ENCODE assay signal across 1 cellular context in genomic region chr3:179604336-179605078, GRCh38.
TF ChIP-seq lines count a peak whose summit lies in the region.

Gene MRPL47, minus strand, starts transcription at chr3:179604638. Its CDS starts 14 bp downstream, at chr3:179604624.
Gene NDUFB5, plus strand, starts transcription at chr3:179604794. Its CDS starts 22 bp downstream, at chr3:179604816.

TF ChIP-seq in HEK293, 187 proteins besides CTCF, POLR2A, EP300 and RAD21 (continued from another document):
- no peak for TF ChIP-seq REST (tag by site-specific recombination; IDR thresholded peaks at IDR 0.05)
- TF ChIP-seq ZNF768 (tag by site-specific recombination; IDR thresholded peaks at IDR 0.05) = no peak
- TF ChIP-seq ZFP41 (tag by site-specific recombination; IDR thresholded peaks at IDR 0.05; ENCODE audit: borderline replicate concordance) = no peak
- no peak for TF ChIP-seq ZNF747 (tag by site-specific recombination; IDR thresholded peaks at IDR 0.05)
- no peak for TF ChIP-seq BCL6B (tag by site-specific recombination; IDR thresholded peaks at IDR 0.05)
- no peak for TF ChIP-seq MYNN (tag by site-specific recombination; IDR thresholded peaks at IDR 0.05; ENCODE audit: borderline replicate concordance)
- no peak for TF ChIP-seq ZIC2 (tag by site-specific recombination; IDR thresholded peaks at IDR 0.05)
- no peak for TF ChIP-seq ZSCAN23 (tag by site-specific recombination; IDR thresholded peaks at IDR 0.05)
- no peak for TF ChIP-seq ZNF24 (tag by site-specific recombination; IDR thresholded peaks at IDR 0.05)
- TF ChIP-seq ZBTB11 (tag by site-specific recombination; conservative IDR thresholded peaks at IDR 0.05; ENCODE audit: low read depth) = peak; percentile 82
- TF ChIP-seq ZNF146 (tag by site-specific recombination; IDR thresholded peaks at IDR 0.05) = no peak
- no peak for TF ChIP-seq ZNF423 (tag by site-specific recombination; IDR thresholded peaks at IDR 0.05)
- no peak for TF ChIP-seq TCF7L2 (IDR thresholded peaks at IDR 0.05; ENCODE audit: borderline replicate concordance, low read depth, low read length)
- TF ChIP-seq ZNF558 (tag by site-specific recombination; IDR thresholded peaks at IDR 0.05) = no peak
- no peak for TF ChIP-seq ZNF350 (tag by site-specific recombination; IDR thresholded peaks at IDR 0.05)
- TF ChIP-seq PRDM1 (tag by site-specific recombination; IDR thresholded peaks at IDR 0.05) = no peak
- no peak for TF ChIP-seq ZNF433 (tag by site-specific recombination; IDR thresholded peaks at IDR 0.05; ENCODE audit: low read depth)
- TF ChIP-seq ZNF175 (tag by site-specific recombination; IDR thresholded peaks at IDR 0.05) = no peak
- TF ChIP-seq ZNF404 (tag by site-specific recombination; IDR thresholded peaks at IDR 0.05) = no peak
- no peak for TF ChIP-seq ZNF354C (tag by site-specific recombination; IDR thresholded peaks at IDR 0.05; ENCODE audit: borderline replicate concordance, low read depth)
- peak; percentile 83 for TF ChIP-seq ZNF335 (tag by site-specific recombination; conservative IDR thresholded peaks at IDR 0.05)
- peak; percentile 86 for TF ChIP-seq ZBTB17 (tag by site-specific recombination; IDR thresholded peaks at IDR 0.05)
- TF ChIP-seq GLI4 (tag by site-specific recombination; IDR thresholded peaks at IDR 0.05) = no peak
- TF ChIP-seq ZNF248 (tag by site-specific recombination; IDR thresholded peaks at IDR 0.05) = no peak
- TF ChIP-seq BCL11A (tag by site-specific recombination; IDR thresholded peaks at IDR 0.05; ENCODE audit: low read depth) = no peak
- peak; percentile 49 for TF ChIP-seq HIC1 (tag by site-specific recombination; IDR thresholded peaks at IDR 0.05)
- TF ChIP-seq ZNF629 (tag by site-specific recombination; IDR thresholded peaks at IDR 0.05) = peak; percentile 95
- no peak for TF ChIP-seq PRDM6 (tag by site-specific recombination; IDR thresholded peaks at IDR 0.05)
- TF ChIP-seq INSM2 (tag by site-specific recombination; IDR thresholded peaks at IDR 0.05) = no peak
- TF ChIP-seq ZNF280C (tag by site-specific recombination; IDR thresholded peaks at IDR 0.05) = no peak
- TF ChIP-seq PRDM4 (tag by site-specific recombination; IDR thresholded peaks at IDR 0.05) = no peak
- no peak for TF ChIP-seq ZNF561 (tag by site-specific recombination; IDR thresholded peaks at IDR 0.05; ENCODE audit: borderline replicate concordance)
